ENCODE assay signal across 8 cellular contexts in genomic region chr2:126656311-126657145, GRCh38. TPM values are rescaled to one million over a fixed set of nuclear protein-coding genes. Genes with fewer than 3 reads are reported as not detected.
DNase-seq lines count a peak whose midpoint lies in the region; ATAC-seq and TF ChIP-seq lines count a peak whose summit lies in the region.

No MANE protein-coding gene starts in this region.

- CTCF ChIA-PET in activated naive CD4-positive, alpha-beta T cell treated with anti-CD3 and anti-CD28 coated beads, Interleukin-2, amount 10 ng/mL, durations not matched to agents 7 days and 5 days (lab: Charles Lee): interaction anchor here (1.7 to 2.1 kb wide), 2 partner anchors 120 to 128 kb away, joined by 6 to 7 read pairs; no protein-coding TSS in a partner anchor

- no peaks in the 10 kb centered on the region for H3K36me3 ChIP-seq in H7 (replicated peaks; ENCODE audit: control insufficient read depth, insufficient read depth, low read length)
- H3K36me3 ChIP-seq in MG63: 0 out of 2 replicates have a peak, but pooled peaks cover 5% of the 10 kb centered on the region
- no peaks in the 10 kb centered on the region for H3K36me3 ChIP-seq in heart left ventricle
- no peaks in the 10 kb centered on the region for H3K36me3 ChIP-seq in psoas muscle (ENCODE audit: insufficient read depth in 1 of 2, low read depth in 1 of 2)

- no peak for TF ChIP-seq POLR2A in heart left ventricle (IDR thresholded peaks at IDR 0.05)

- H3K4me3 Mint-ChIP-seq in activated naive CD4-positive, alpha-beta T cell treated with anti-CD3 and anti-CD28 coated beads, Interleukin-2, amount 10 ng/mL, durations not matched to agents 7 days and 5 days: peak overlapping the region; percentile 93

- intact Hi-C loops in heart left ventricle (cut with DNase I): loop anchor here (2.0 to 10.0 kb wide), 13 partner anchors 41 to 129 kb away; no protein-coding TSS in a partner anchor
- intact Hi-C loops in psoas muscle (cut with DNase I): loop anchor here in 1 of 2 donors (5.0 kb wide), 1 partner anchor 41 kb away; no protein-coding TSS in a partner anchor

- H3K4me1 ChIP-seq in heart left ventricle (peaks cover 12 to 65% (median 58%) of the 10 kb centered on the region in 12 donors), psoas muscle (peaks cover 43% of the 10 kb centered on the region)

- H3K9me3 ChIP-seq in MG63 (no peaks in the 10 kb centered on the region), heart left ventricle (no peaks in the 10 kb centered on the region), psoas muscle (no peaks in the 10 kb centered on the region)

- H3K27me3 ChIP-seq in H7 (ENCODE audit: control insufficient read depth, insufficient read depth, low read length) (no peaks in the 10 kb centered on the region; the same call in 1 of the 2 replicates), MG63 (no peaks in the 10 kb centered on the region), heart left ventricle (no peaks in the 10 kb centered on the region), psoas muscle (ENCODE audit: insufficient read depth in 3 of 3, low read length in 2 of 3) (no peaks in the 10 kb centered on the region)

- DNase-seq in GM03348 (ENCODE audit: low spot score) (peak; percentile 73), H7 (peak; percentile 86), MG63 (peak; percentile 38), heart left ventricle (peak; percentile 51 to 84 (median 52)), psoas muscle (peak; percentile 55 to 70), cerebellar nuclear complex (lab: John Stamatoyannopoulos, UW) (no peak), NCI-H1436 treated with DMSO at 0.1 percent for 48 hours (lab: John Stamatoyannopoulos, UW) (no peak)
- DNase-seq in activated naive CD4-positive, alpha-beta T cell treated with anti-CD3 and anti-CD28 coated beads, Interleukin-2, amount 10 ng/mL, durations not matched to agents 7 days and 5 days: peak; percentile 67

- TF ChIP-seq CTCF in heart left ventricle (IDR thresholded peaks at IDR 0.05): no peak
- TF ChIP-seq CTCF in psoas muscle (IDR thresholded peaks at IDR 0.05): no peak

- ATAC-seq in heart left ventricle: peak in 3 of 4 donors; percentile 18 to 42 (median 34)
- ATAC-seq in psoas muscle: peak; percentile 7 to 41 (median 22)

- H3K27ac Mint-ChIP-seq in activated naive CD4-positive, alpha-beta T cell treated with anti-CD3 and anti-CD28 coated beads, Interleukin-2, amount 10 ng/mL, durations not matched to agents 7 days and 5 days: peak overlapping the region; percentile 97

- H3K4me3 ChIP-seq in H7 (ENCODE audit: insufficient read depth, low read depth, low read length) (peak overlapping the region; percentile 70), MG63 (peak overlapping the region; percentile 79), heart left ventricle (peak overlapping the region; percentile 67 to 94 (median 77)), psoas muscle (peak overlapping the region; percentile 85)

- H3K27me3 Mint-ChIP-seq in activated naive CD4-positive, alpha-beta T cell treated with anti-CD3 and anti-CD28 coated beads, Interleukin-2, amount 10 ng/mL, durations not matched to agents 7 days and 5 days: peaks cover 6% of the 10 kb centered on the region

- H3K9me3 Mint-ChIP-seq in activated naive CD4-positive, alpha-beta T cell treated with anti-CD3 and anti-CD28 coated beads, Interleukin-2, amount 10 ng/mL, durations not matched to agents 7 days and 5 days: no peaks in the 10 kb centered on the region

- H3K36me3 Mint-ChIP-seq in activated naive CD4-positive, alpha-beta T cell treated with anti-CD3 and anti-CD28 coated beads, Interleukin-2, amount 10 ng/mL, durations not matched to agents 7 days and 5 days: peaks cover 39% of the 10 kb centered on the region

- peaks cover 52% of the 10 kb centered on the region for H3K4me1 Mint-ChIP-seq in activated naive CD4-positive, alpha-beta T cell treated with anti-CD3 and anti-CD28 coated beads, Interleukin-2, amount 10 ng/mL, durations not matched to agents 7 days and 5 days

- WGBS in heart left ventricle, 4 donors: 1 to 3% (median 1%) methylated on average over 39 to 51 of the region's 51 CpGs
- WGBS in psoas muscle, 3 donors: 1 to 2% (median 1%) methylated on average over 42 to 51 of the region's 51 CpGs

- H3K27ac ChIP-seq in heart left ventricle (peak overlapping the region; percentile 96 to 100 (median 98)), psoas muscle (peak overlapping the region; percentile 97)

RNA-seq across cellular contexts. Expression of gene GYPC, which starts 0.6 kb away (rescaled TPM):
- 68.5 and 92.9 TPM in 2 replicates for total RNA-seq in H7 (2014; rRNA removed; shearing (Covaris generic))
- total RNA-seq in MG63 (2014; rRNA removed; shearing (Covaris generic); ENCODE audit: low replicate concordance): 49.1 and 118 TPM in 2 replicates
- total RNA-seq in heart left ventricle: 100 to 1,000 TPM; 108 to 149 (median 128) TPM
- polyA plus RNA-seq in heart left ventricle: 100 to 1,000 TPM; 131 to 369 TPM
- 10 to 100 TPM; 53.4 to 92.7 (median 63.3) TPM for total RNA-seq in psoas muscle
- polyA plus RNA-seq in psoas muscle: 100 to 1,000 TPM in 2 of 3 donors, 10 to 100 TPM in 1; 93.2 to 144 (median 114) TPM

Comparison
In these comparisons a context has a peak if more than half of its experiments do, and no peak if none do; other contexts are left out.
1. DNase-seq: peak in GM03348 (single experiment), H7 (single experiment), MG63 (single experiment), activated naive CD4-positive, alpha-beta T cell treated with anti-CD3 and anti-CD28 coated beads, Interleukin-2, amount 10 ng/mL, durations not matched to agents 7 days and 5 days (single experiment), heart left ventricle (5 of 5) and psoas muscle (2 of 2); none in cerebellar nuclear complex (0 of 2) and NCI-H1436 treated with DMSO at 0.1 percent for 48 hours (single experiment).
2. Peak in every context shown above with its lines, with median percentiles within 50 percentile points of each other: H3K4me3 ChIP-seq.